Comparison of ENCODE assay signal across 10 cellular contexts in the genomic region with DNA sequence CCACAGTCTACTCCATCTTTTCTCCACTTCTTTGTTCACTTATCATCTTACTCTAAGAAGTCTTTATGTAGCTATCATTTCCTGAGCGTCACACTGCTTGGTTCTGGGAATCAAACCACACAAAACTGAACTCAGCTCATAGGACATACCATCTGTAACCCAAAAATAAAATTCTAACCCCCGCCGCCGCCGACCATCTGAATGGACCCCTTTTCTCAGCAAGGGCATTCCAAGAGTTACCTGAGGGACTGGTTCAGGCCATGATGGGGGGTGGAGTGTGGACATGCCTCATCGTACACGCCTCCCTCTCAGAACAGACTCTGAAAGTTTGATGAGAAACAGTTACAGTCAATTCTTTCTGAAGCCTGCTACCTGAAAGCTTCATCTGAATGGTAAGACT. TPM values are rescaled to one million over a fixed set of nuclear protein-coding genes. Genes with fewer than 3 reads are reported as not detected.
DNase-seq lines count a peak whose midpoint lies in the region; ATAC-seq and TF ChIP-seq lines count a peak whose summit lies in the region.
"Had no signal": no experiment of that assay in that cellular context is flagged by ENCODE, and none has a peak within 500 bp of the region (broad histone marks: within the 10 kb centered on the region; RNA-seq: fewer than 3 reads in every experiment).

No MANE protein-coding gene starts in this region.

- no peak for TF ChIP-seq EP300 in stomach (IDR thresholded peaks at IDR 0.05)

- H2AFZ ChIP-seq in IMR-90 (replicated peaks; ENCODE audit: low read length, poor library complexity): peak overlapping the region; percentile 13

- H4K5ac ChIP-seq in IMR-90 (ENCODE audit: low read depth, low read length): peak overlapping the region; percentile 93

- H3K9ac ChIP-seq in IMR-90 (ENCODE audit: low read depth, low read length): no peak overlapping the region

- no TSS peak for BruUV-seq in IMR-90 (replicated peaks; lab: Mats Ljungman, UMichigan)

- H3K36me3 Mint-ChIP-seq in activated CD8-positive, alpha-beta T cell treated with anti-CD3 and anti-CD28 coated beads, Interleukin-2, amount 10 ng/mL, durations not matched to agents 7 days and 5 days (ENCODE audit: low read depth): peaks cover 12% of the 10 kb centered on the region
- H3K36me3 Mint-ChIP-seq in stimulated activated effector memory CD8-positive, alpha-beta T cell treated with anti-CD3 and anti-CD28 coated beads, Interleukin-12 subunit alpha, Interleukin-12 subunit beta, amount 100 ng/mL, for 72 hours: peaks cover 21% of the 10 kb centered on the region

- peak overlapping the region; percentile 56; the same call in 1 of the 2 replicates for H3K23ac ChIP-seq in IMR-90 (ENCODE audit: low read depth, low read length)

- H3K4me3 ChIP-seq in IMR-90 (ENCODE audit: insufficient read depth, low read depth, low read length): no peak overlapping the region
- H3K4me3 ChIP-seq in stomach: no peak overlapping the region
- H3K4me3 ChIP-seq in HAP-1: no peak overlapping the region

- H3K14ac ChIP-seq in IMR-90 (replicated peaks; ENCODE audit: low read depth, low read length): peak overlapping the region; percentile 63; the same call in 1 of the 2 replicates

- no peaks in the 10 kb centered on the region for H3K36me3 ChIP-seq in IMR-90 (ENCODE audit: control insufficient read depth, insufficient read depth, low read length)
- H3K36me3 ChIP-seq in stomach: no peaks in the 10 kb centered on the region
- no peaks in the 10 kb centered on the region for H3K36me3 ChIP-seq in HAP-1 (replicated peaks)

- ATAC-seq in IMR-90 (ENCODE audit: low read depth): no peak
- ATAC-seq in activated CD8-positive, alpha-beta T cell treated with anti-CD3 and anti-CD28 coated beads, Interleukin-2, amount 10 ng/mL, durations not matched to agents 7 days and 5 days: peak; percentile 32
- peak; percentile 40 for ATAC-seq in stimulated activated effector memory CD8-positive, alpha-beta T cell treated with anti-CD3 and anti-CD28 coated beads, Interleukin-12 subunit alpha, Interleukin-12 subunit beta, amount 100 ng/mL, for 72 hours

- peaks cover 2% of the 10 kb centered on the region for H3K4me1 ChIP-seq in IMR-90 (ENCODE audit: control insufficient read depth, insufficient read depth, low read length)
- H3K4me1 ChIP-seq in stomach: peaks cover 0 to 43% (median 3%) of the 10 kb centered on the region in 4 donors
- no peaks in the 10 kb centered on the region for H3K4me1 ChIP-seq in HAP-1

- H2AK5ac ChIP-seq in IMR-90 (ENCODE audit: low read depth, low read length): peak overlapping the region; percentile 78; the same call in 1 of the 2 replicates

- H2AK9ac ChIP-seq in IMR-90 (replicated peaks; ENCODE audit: low read depth, low read length, poor library complexity): peak overlapping the region; percentile 75

- H2BK15ac ChIP-seq in IMR-90 (ENCODE audit: low read depth, low read length): no peak overlapping the region; the same call in 2 of the 3 replicates

- no peak overlapping the region for H3K4me2 ChIP-seq in IMR-90 (ENCODE audit: low read depth, low read length)

- H3K56ac ChIP-seq in IMR-90 (ENCODE audit: extremely low read depth, insufficient read depth, low read length): no peak overlapping the region

- no peaks in the 10 kb centered on the region for H3K9me1 ChIP-seq in IMR-90 (ENCODE audit: insufficient read depth, low read length)

- intact Hi-C loops in IMR-90 (cut with micrococcal nuclease): no loop called here
- intact Hi-C loops in stomach (cut with DNase I; ENCODE audit: low total_unique reads): no loop called here

- H3K4me3 Mint-ChIP-seq in activated CD8-positive, alpha-beta T cell treated with anti-CD3 and anti-CD28 coated beads, Interleukin-2, amount 10 ng/mL, durations not matched to agents 7 days and 5 days: peak overlapping the region; percentile 76
- H3K4me3 Mint-ChIP-seq in stimulated activated effector memory CD8-positive, alpha-beta T cell treated with anti-CD3 and anti-CD28 coated beads, Interleukin-12 subunit alpha, Interleukin-12 subunit beta, amount 100 ng/mL, for 72 hours: peak overlapping the region; percentile 51

- H3K9me3 ChIP-seq in IMR-90 (ENCODE audit: control insufficient read depth, insufficient read depth, low read length): no peaks in the 10 kb centered on the region
- H3K9me3 ChIP-seq in stomach: no peaks in the 10 kb centered on the region
- H3K9me3 ChIP-seq in HAP-1: no peaks in the 10 kb centered on the region

- peaks cover 85% of the 10 kb centered on the region for H3K4me1 Mint-ChIP-seq in activated CD8-positive, alpha-beta T cell treated with anti-CD3 and anti-CD28 coated beads, Interleukin-2, amount 10 ng/mL, durations not matched to agents 7 days and 5 days (ENCODE audit: low read depth)
- H3K4me1 Mint-ChIP-seq in stimulated activated effector memory CD8-positive, alpha-beta T cell treated with anti-CD3 and anti-CD28 coated beads, Interleukin-12 subunit alpha, Interleukin-12 subunit beta, amount 100 ng/mL, for 72 hours: peaks cover 73% of the 10 kb centered on the region

- in situ Hi-C loops in IMR-90 (cut with MboI; ENCODE audit: low sequenced_read_pairs): no loop called here
- in situ Hi-C loops in HAP-1 (cut with MboI; ENCODE audit: low sequenced_read_pairs): no loop called here

- peak overlapping the region; percentile 88 for H2BK5ac ChIP-seq in IMR-90 (ENCODE audit: low read depth, low read length, poor library complexity, severe bottlenecking)

- H3K4ac ChIP-seq in IMR-90 (ENCODE audit: low read depth, low read length): peak overlapping the region; percentile 80; the same call in 1 of the 2 replicates

- DNase-seq in IMR-90 (no peak), epithelial cell of prostate (ENCODE audit: low read depth, low spot score) (no peak), SW 1271 (lab: John Stamatoyannopoulos, UW) (no peak), stomach (no peak), HAP-1 (ENCODE audit: low spot score in 2 of 2) (no peak), HT-29 (ENCODE audit: low spot score) (no peak)
- peak; percentile 79 for DNase-seq in activated CD8-positive, alpha-beta T cell treated with anti-CD3 and anti-CD28 coated beads, Interleukin-2, amount 10 ng/mL, durations not matched to agents 7 days and 5 days
- peak in 1 of 2 donors; percentile 70 for DNase-seq in stimulated activated effector memory CD8-positive, alpha-beta T cell treated with anti-CD3 and anti-CD28 coated beads, Interleukin-12 subunit alpha, Interleukin-12 subunit beta, amount 100 ng/mL, for 72 hours (ENCODE audit: low spot score in 2 of 2)
- DNase-seq: NCI-H446 had no signal

- no peaks in the 10 kb centered on the region for H3K79me1 ChIP-seq in IMR-90 (ENCODE audit: low read depth in 1 of 2, low read length in 2 of 2)

- H3K27ac ChIP-seq in IMR-90 (ENCODE audit: insufficient read depth, low read length): no peak overlapping the region
- H3K27ac ChIP-seq in epithelial cell of prostate: peak overlapping the region; percentile 47
- H3K27ac ChIP-seq in stomach: peak overlapping the region in 2 of 5 donors; percentile 13 to 34

- H4K8ac ChIP-seq in IMR-90 (ENCODE audit: low read depth in 2 of 2, low read length in 2 of 2): peak overlapping the region; percentile 74 to 91; a peak in 3 of 4 replicates

- no peak for TF ChIP-seq POLR2A in IMR-90 (IDR thresholded peaks at IDR 0.05; ENCODE audit: low read depth, low read length)
- TF ChIP-seq POLR2A in stomach (IDR thresholded peaks at IDR 0.05): no peak

- no peaks in the 10 kb centered on the region for H3K27me3 Mint-ChIP-seq in activated CD8-positive, alpha-beta T cell treated with anti-CD3 and anti-CD28 coated beads, Interleukin-2, amount 10 ng/mL, durations not matched to agents 7 days and 5 days (ENCODE audit: low read depth)

- no peaks in the 10 kb centered on the region for H4K20me1 ChIP-seq in IMR-90 (ENCODE audit: insufficient read depth, low read length)

- TF ChIP-seq CTCF in IMR-90 (conservative IDR thresholded peaks at IDR 0.05; ENCODE audit: low read depth, low read length) (no peak), stomach (IDR thresholded peaks at IDR 0.05) (no peak)

- WGBS in IMR-90 (ENCODE audit: extremely low coverage in 2 of 2, insufficient read length in 1 of 2), 2 experiments: 86% methylated on average over 1 of the region's 7 CpGs; no CpG with 5 or more reads in 1 of the 2 experiments
- 79 to 95% (median 86%) methylated on average over 7 of the region's 7 CpGs for WGBS in stomach, 5 donors

- H3K27ac Mint-ChIP-seq in activated CD8-positive, alpha-beta T cell treated with anti-CD3 and anti-CD28 coated beads, Interleukin-2, amount 10 ng/mL, durations not matched to agents 7 days and 5 days: peak overlapping the region; percentile 91
- H3K27ac Mint-ChIP-seq in stimulated activated effector memory CD8-positive, alpha-beta T cell treated with anti-CD3 and anti-CD28 coated beads, Interleukin-12 subunit alpha, Interleukin-12 subunit beta, amount 100 ng/mL, for 72 hours: peak overlapping the region; percentile 88

- H2BK120ac ChIP-seq in IMR-90 (ENCODE audit: low read depth, low read length): peak overlapping the region; percentile 94

- CTCF ChIA-PET in IMR-90 (lab: Yijun Ruan, JAX): interaction anchor here (0.5 to 2.1 kb wide), 3 partner anchors 9 to 421 kb away, joined by 3 to 5 read pairs (median 5); no protein-coding TSS in a partner anchor
- CTCF ChIA-PET in activated CD8-positive, alpha-beta T cell treated with anti-CD3 and anti-CD28 coated beads, Interleukin-2, amount 10 ng/mL, durations not matched to agents 7 days and 5 days (lab: Charles Lee): interaction anchor here (0.9 to 16.1 kb wide), 7 partner anchors 8 to 302 kb away, joined by 3 to 528 read pairs (median 7); a partner anchor contains a TSS

- H2BK20ac ChIP-seq in IMR-90 (ENCODE audit: low read depth, low read length): peak overlapping the region; percentile 92

- dilution Hi-C loops in IMR-90 (cut with HindIII; ENCODE audit: low sequenced_read_pairs, unreplicated experiment): no loop called here

- POLR2A ChIA-PET in IMR-90 (lab: Charles Lee; ENCODE audit: unreplicated experiment): interaction anchor here (0.7 kb wide), 1 partner anchor 679 kb away, joined by 13 read pairs; no protein-coding TSS in a partner anchor
- POLR2A ChIA-PET in activated CD8-positive, alpha-beta T cell treated with anti-CD3 and anti-CD28 coated beads, Interleukin-2, amount 10 ng/mL, durations not matched to agents 7 days and 5 days (lab: Charles Lee): interaction anchor here (0.6 to 11.0 kb wide), 13 partner anchors 8 to 540 kb away, joined by 3 to 570 read pairs (median 12); a partner anchor contains a TSS

- peak overlapping the region; percentile 82 for H4K91ac ChIP-seq in IMR-90 (ENCODE audit: insufficient read depth, low read depth, low read length)

- peak overlapping the region; percentile 95 for H3K18ac ChIP-seq in IMR-90 (ENCODE audit: low read depth, low read length)

- H3K27me3 ChIP-seq in IMR-90 (ENCODE audit: control insufficient read depth, insufficient read depth, low read length) (no peaks in the 10 kb centered on the region; the same call in 1 of the 2 replicates), stomach (no peaks in the 10 kb centered on the region), HAP-1 (ENCODE audit: low read depth) (no peaks in the 10 kb centered on the region)

- H3K9me3 Mint-ChIP-seq in activated CD8-positive, alpha-beta T cell treated with anti-CD3 and anti-CD28 coated beads, Interleukin-2, amount 10 ng/mL, durations not matched to agents 7 days and 5 days (ENCODE audit: insufficient read depth): no peaks in the 10 kb centered on the region
- H3K9me3 Mint-ChIP-seq in stimulated activated effector memory CD8-positive, alpha-beta T cell treated with anti-CD3 and anti-CD28 coated beads, Interleukin-12 subunit alpha, Interleukin-12 subunit beta, amount 100 ng/mL, for 72 hours: no peaks in the 10 kb centered on the region

- TF ChIP-seq RAD21 in IMR-90 (IDR thresholded peaks at IDR 0.05; ENCODE audit: low read length): no peak

RNA-seq across cellular contexts. Expression of a gene that starts 12.6 kb away (rescaled TPM):
- total RNA-seq in IMR-90 (2012; rRNA removed) (0.18 TPM in 1 of 2 replicates, not detected in the other), stomach (10 to 100 TPM in 1 of 5 donors, 1 to 10 TPM in 1, not detected in 3; 2.8 to 28.1 TPM)
- polyA plus RNA-seq in IMR-90 (2012; rRNA removed) (0.19 and 0.39 TPM in 2 replicates), stomach (1 to 10 TPM; 1.4 to 5.7 (median 2.3) TPM)
- 0.34 and 0.39 TPM in 2 replicates for polyA plus RNA-seq in IMR-90 (2012; cell fraction: cytosol; rRNA removed)
- polyA plus RNA-seq in IMR-90 (2012; cell fraction: nucleus; rRNA removed; ENCODE audit: low replicate concordance): 0.15 and 0.24 TPM in 2 replicates
- total RNA-seq in activated CD8-positive, alpha-beta T cell treated with anti-CD3 and anti-CD28 coated beads, Interleukin-2, amount 10 ng/mL, durations not matched to agents 7 days and 5 days: 10 to 100 TPM; 23.8 to 27.0 TPM
- 0.16 TPM in 1 of 2 replicates, not detected in the other for total RNA-seq in HT-29 (2014; rRNA removed; shearing (Covaris generic))
- total RNA-seq: glomerular endothelial cell had no signal

RNA-seq across cellular contexts. Expression of a gene that starts 14.4 kb away (rescaled TPM):
- total RNA-seq in IMR-90 (2012; rRNA removed) (0.83 and 0.90 TPM in 2 replicates), stomach (100 to 1,000 TPM in 1 of 5 donors, 10 to 100 TPM in 4; 24.6 to 121 (median 36.0) TPM)
- polyA plus RNA-seq in IMR-90 (2012; rRNA removed) (0.72 and 0.86 TPM in 2 replicates), stomach (10 to 100 TPM; 35.4 to 48.5 (median 42.9) TPM)
- polyA plus RNA-seq in IMR-90 (2012; cell fraction: cytosol; rRNA removed): 0.70 and 0.77 TPM in 2 replicates
- polyA plus RNA-seq in IMR-90 (2012; cell fraction: nucleus; rRNA removed; ENCODE audit: low replicate concordance): 0.60 and 1.7 TPM in 2 replicates
- 100 to 1,000 TPM; 262 to 275 TPM for total RNA-seq in activated CD8-positive, alpha-beta T cell treated with anti-CD3 and anti-CD28 coated beads, Interleukin-2, amount 10 ng/mL, durations not matched to agents 7 days and 5 days
- 81.0 and 82.1 TPM in 2 replicates for total RNA-seq in HT-29 (2014; rRNA removed; shearing (Covaris generic))

Comparison
In these comparisons a context has a peak if more than half of its experiments do, and no peak if none do; other contexts are left out.
1. RNA of a gene that starts 14.4 kb away (total RNA-seq): 262 to 275 TPM in activated CD8-positive, alpha-beta T cell treated with anti-CD3 and anti-CD28 coated beads, Interleukin-2, amount 10 ng/mL, durations not matched to agents 7 days and 5 days, 81.0 to 82.1 TPM in HT-29 and 24.6 to 121 TPM in stomach; 0.83 to 0.90 TPM in IMR-90; every median in the first group is over 10 times any median in the second.